Comparison of ENCODE assay signal across 11 cellular contexts in genomic region chr11:15988693-15989231, GRCh38.
A peak's percentile ranks its signal among the peaks of the same experiment; 100 is the strongest.
DNase-seq lines count a peak whose midpoint lies in the region; ATAC-seq and TF ChIP-seq lines count a peak whose summit lies in the region.
"Had no signal": no experiment of that assay in that cellular context is flagged by ENCODE, and none has a peak within 500 bp of the region (broad histone marks: within the 10 kb centered on the region; RNA-seq: fewer than 3 reads in every experiment).

No MANE protein-coding gene starts in this region.

- no peaks in the 10 kb centered on the region for H4K20me1 ChIP-seq in KMS-11 (ENCODE audit: insufficient read depth)

- TF ChIP-seq CTCF in C4-2B (conservative IDR thresholded peaks at IDR 0.05) (peak; percentile 56), KMS-11 (conservative IDR thresholded peaks at IDR 0.05; ENCODE audit: low read depth, low read length) (peak; percentile 34; the same call in 1 of the 2 replicates), choroid plexus epithelial cell (conservative IDR thresholded peaks at IDR 0.05; ENCODE audit: low read depth, low read length) (peak; percentile 39), left lung (IDR thresholded peaks at IDR 0.05) (peak in 1 of 2 donors; percentile 11)

- no peak overlapping the region for H3K4me2 ChIP-seq in KMS-11

- H3K36me3 ChIP-seq in KMS-11 (ENCODE audit: insufficient read depth) = no peaks in the 10 kb centered on the region
- H3K36me3 ChIP-seq in left lung = no peaks in the 10 kb centered on the region

- no peak overlapping the region for H3K9ac ChIP-seq in KMS-11

- H3K27ac ChIP-seq in C4-2B = no peak overlapping the region
- H3K27ac ChIP-seq in KMS-11 = no peak overlapping the region
- H3K27ac ChIP-seq in left lung = no peak overlapping the region
- H3K27ac ChIP-seq: body of pancreas had no signal

- peak; percentile 36 for ATAC-seq in left lung
- ATAC-seq in HG02642 (IDR thresholded peaks at IDR 0.05; ENCODE audit: poor library complexity, unreplicated experiment) = no peak
- ATAC-seq in GM19397 (IDR thresholded peaks at IDR 0.05; ENCODE audit: unreplicated experiment) = no peak
- no peak for ATAC-seq in GM18520 (IDR thresholded peaks at IDR 0.05; ENCODE audit: unreplicated experiment)
- ATAC-seq: body of pancreas; stimulated activated memory B cell treated with anti-CD40 and anti-IgM and Interleukin-4, amounts not matched to agents 10 μg/mL and 1 μg/mL and 100 μg/mL, for 72 hours had no signal

- H3K27me3 ChIP-seq in KMS-11 (ENCODE audit: insufficient read depth, low read depth) (no peaks in the 10 kb centered on the region), left lung (no peaks in the 10 kb centered on the region)
- H3K27me3 ChIP-seq: body of pancreas had no signal

- no peaks in the 10 kb centered on the region for H3K9me3 ChIP-seq in left lung
- H3K9me3 ChIP-seq: body of pancreas had no signal

- H3K4me1 ChIP-seq in KMS-11 (ENCODE audit: low read depth, poor library complexity, severe bottlenecking) = no peaks in the 10 kb centered on the region
- peaks cover 4 to 5% of the 10 kb centered on the region in 2 donors for H3K4me1 ChIP-seq in left lung
- H3K4me1 ChIP-seq: body of pancreas had no signal

- DNase-seq in choroid plexus epithelial cell (ENCODE audit: low read depth) (peak; percentile 40), left lung (no peak), NOMO-1 treated with dmso at 0.1 percent for 144 hours (lab: John Stamatoyannopoulos, UW; ENCODE audit: unreplicated experiment) (no peak)
- DNase-seq: body of pancreas, C1 segment of cervical spinal cord had no signal

- H2AFZ ChIP-seq in KMS-11 (ENCODE audit: low read depth) = no peak overlapping the region

- H3K4me3 ChIP-seq in KMS-11 (IDR thresholded peaks at IDR 0.05; ENCODE audit: insufficient read depth, low read depth, low read length) = no peak overlapping the region
- H3K4me3 ChIP-seq in choroid plexus epithelial cell (ENCODE audit: low read depth, low read length) = no peak overlapping the region
- H3K4me3 ChIP-seq in left lung = no peak overlapping the region
- H3K4me3 ChIP-seq: body of pancreas had no signal

- intact Hi-C loops in left lung (cut with DNase I) = no loop called here

- no peaks in the 10 kb centered on the region for H3K79me2 ChIP-seq in KMS-11 (ENCODE audit: insufficient read depth, low read depth)
